Comparison of ENCODE assay signal across 15 cellular contexts in genomic region chr6:43339168-43339567, GRCh38. TPM values are rescaled to one million over a fixed set of nuclear protein-coding genes. Genes with fewer than 3 reads are reported as not detected.
DNase-seq lines count a peak whose midpoint lies in the region; ATAC-seq and TF ChIP-seq lines count a peak whose summit lies in the region.
"Had no signal": no experiment of that assay in that cellular context is flagged by ENCODE, and none has a peak within 500 bp of the region (broad histone marks: within the 10 kb centered on the region; RNA-seq: fewer than 3 reads in every experiment).

No MANE protein-coding gene starts in this region.

- intact Hi-C loops in ovary (cut with DNase I) = loop anchor here in 1 of 4 donors (10.0 kb wide), 1 partner anchor 84 kb away; no protein-coding TSS in a partner anchor
- intact Hi-C loops in Right ventricle myocardium inferior (cut with DNase I) = no loop called here

- H3K4me1 ChIP-seq in ovary (ENCODE audit: insufficient read depth) = no peaks in the 10 kb centered on the region

- DNase-seq in GM10266 (ENCODE audit: extremely low spot score) = peak; percentile 49
- no peak for DNase-seq in C1 segment of cervical spinal cord (lab: John Stamatoyannopoulos, UW)
- DNase-seq in activated gamma-delta T cell (lab: John Stamatoyannopoulos, UW) = no peak
- DNase-seq in ovary = no peak
- no peak for DNase-seq in Right ventricle myocardium inferior (ENCODE audit: missing footprints)
- DNase-seq: activated naive CD8-positive, alpha-beta T cell treated with anti-CD3 and anti-CD28 coated beads, Interleukin-2, amount 10 ng/mL, durations not matched to agents 7 days and 5 days; islet precursor cell; retina; T-helper 1 cell had no signal

- ATAC-seq in GM19328 (IDR thresholded peaks at IDR 0.05; ENCODE audit: unreplicated experiment) = peak; percentile 56
- ATAC-seq in HG02610 (IDR thresholded peaks at IDR 0.05; ENCODE audit: unreplicated experiment) = peak; percentile 64
- peak; percentile 69 for ATAC-seq in HG03378 (IDR thresholded peaks at IDR 0.05; ENCODE audit: unreplicated experiment)
- no peak for ATAC-seq in Right ventricle myocardium inferior

- H3K27ac ChIP-seq in ovary = no peak overlapping the region

- H3K36me3 ChIP-seq in ovary = no peaks in the 10 kb centered on the region

- no peaks in the 10 kb centered on the region for H3K9me3 ChIP-seq in ovary

- no peak overlapping the region for H3K4me3 ChIP-seq in ovary

- TF ChIP-seq CTCF in GM10266 (IDR thresholded peaks at IDR 0.05; ENCODE audit: control insufficient read depth, insufficient read depth, low read depth, missing control alignments) = no peak
- no peak for TF ChIP-seq CTCF in ovary (IDR thresholded peaks at IDR 0.05)

- H3K27me3 ChIP-seq in ovary = no peaks in the 10 kb centered on the region

- WGBS in ovary, 3 donors = 89 to 97% (median 96%) methylated on average over 4 of the region's 4 CpGs

- no peak for TF ChIP-seq EP300 in ovary (IDR thresholded peaks at IDR 0.05)

- TF ChIP-seq POLR2A in ovary (IDR thresholded peaks at IDR 0.05) = no peak

RNA-seq across cellular contexts. Expression of gene ZNF318, which starts 30.3 kb away (rescaled TPM):
- 10 to 100 TPM; 11.4 to 26.0 (median 19.9) TPM for total RNA-seq in ovary
- 10 to 100 TPM in 1 of 2 donors, 1 to 10 TPM in 1; 8.3 to 17.4 TPM for polyA plus RNA-seq in ovary
- total RNA-seq in Right ventricle myocardium inferior = 11.3 TPM

RNA-seq across cellular contexts. Expression of gene CRIP3, which starts 30.5 kb away (rescaled TPM):
- 1 to 10 TPM in 6 of 7 donors, under 1 TPM in 1; 0.80 to 2.6 (median 1.6) TPM for total RNA-seq in ovary
- 1 to 10 TPM; 1.7 to 1.8 TPM for polyA plus RNA-seq in ovary
- 7.1 TPM for total RNA-seq in Right ventricle myocardium inferior
- polyA plus RNA-seq: AG04450 had no signal

RNA-seq across cellular contexts. Expression of gene SLC22A7, which starts 41.1 kb away (rescaled TPM):
- total RNA-seq in ovary = under 1 TPM in 1 of 7 donors, not detected in 6; 0.36 TPM
- polyA plus RNA-seq in ovary = not detected
- total RNA-seq in Right ventricle myocardium inferior = not detected
- total RNA-seq: activated naive CD8-positive, alpha-beta T cell treated with anti-CD3 and anti-CD28 coated beads, Interleukin-2, amount 10 ng/mL, durations not matched to agents 7 days and 5 days; Daoy; H1 had no signal
- polyA plus RNA-seq: AG04450, H1 had no signal
